8 cellular contexts compared by ENCODE assay signal in the genomic region with DNA sequence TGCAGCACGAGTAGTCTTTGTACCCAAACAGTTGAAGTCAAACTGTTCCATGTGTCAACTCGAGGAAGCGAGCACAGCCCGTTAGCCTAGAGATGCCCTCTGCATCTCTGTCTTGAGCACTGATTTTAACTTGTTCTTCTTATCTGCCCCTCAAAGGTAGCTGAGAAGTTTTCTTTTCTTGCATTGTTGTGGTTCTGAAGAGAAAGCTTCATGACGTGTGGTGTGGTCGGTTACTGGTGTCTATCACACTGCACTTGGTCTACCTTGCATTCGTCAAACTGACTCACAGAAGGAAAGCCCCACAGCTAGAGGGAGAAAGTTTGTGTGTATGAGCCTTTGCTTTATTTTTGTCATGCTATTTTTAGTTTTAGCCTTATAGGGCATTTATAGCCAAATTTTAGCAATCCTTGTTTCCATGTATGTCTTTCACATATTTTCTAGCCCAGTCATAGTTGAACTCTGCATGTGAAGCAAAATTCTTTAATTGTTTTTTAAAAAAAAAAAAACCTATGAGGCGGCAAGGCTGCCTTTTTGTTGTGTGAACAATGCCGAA.
DNase-seq lines count a peak whose midpoint lies in the region; ATAC-seq, FAIRE-seq and TF ChIP-seq lines count a peak whose summit lies in the region.

No MANE protein-coding gene starts in this region.

- H3K4me3 ChIP-seq in PC-3 (ENCODE audit: low read length) (peak overlapping the region; percentile 22; the same call in 1 of the 2 replicates), dorsolateral prefrontal cortex (no peak overlapping the region), kidney (ENCODE audit: low read length in 2 of 2) (no peak overlapping the region)

- no peak for FAIRE-seq in kidney (lab: Jason Lieb, UNC)

- CTCF ChIA-PET in PC-3 (lab: Charles Lee) = interaction anchor here (0.6 kb wide), 1 partner anchor 80 kb away, joined by 5 read pairs; no protein-coding TSS in a partner anchor

- peak overlapping the region; percentile 75 for H3K4me2 ChIP-seq in PC-3 (ENCODE audit: low read length)

- POLR2A ChIA-PET in PC-3 (lab: Charles Lee; ENCODE audit: unreplicated experiment) = interaction anchor here (0.6 kb wide), 1 partner anchor 614 kb away, joined by 3 read pairs; no protein-coding TSS in a partner anchor

- H3F3A ChIP-seq in PC-3 (ENCODE audit: low read length, unreplicated experiment) = peaks cover 3% of the 10 kb centered on the region

- no peak overlapping the region for H2AFZ ChIP-seq in PC-3 (ENCODE audit: low read length)

- DNase-seq in GM04504 (ENCODE audit: low read depth) = peak; percentile 52
- peak; percentile 92 for DNase-seq in PC-3
- peak; percentile 68 for DNase-seq in stimulated activated CD8-positive, alpha-beta memory T cell treated with anti-CD3 and anti-CD28 coated beads, Interleukin-4, amount 100 ng/mL, for 48 hours
- DNase-seq in dorsolateral prefrontal cortex = no peak
- no peak for DNase-seq in GM19238 (ENCODE audit: insufficient read length, low spot score)
- no peak for DNase-seq in kidney

- peak; percentile 92 for ATAC-seq in GM21786 (IDR thresholded peaks at IDR 0.05; ENCODE audit: unreplicated experiment)
- peak; percentile 75 for ATAC-seq in PC-3
- peak; percentile 48 for ATAC-seq in esophagus mucosa

- H3K4me1 ChIP-seq in PC-3 (ENCODE audit: insufficient read depth, low read length) = peaks cover 74% of the 10 kb centered on the region
- H3K4me1 ChIP-seq in kidney (ENCODE audit: control insufficient read depth in 1 of 2, insufficient read depth in 1 of 2, low read depth in 1 of 2, low read length in 2 of 2) = no peaks in the 10 kb centered on the region

- no peaks in the 10 kb centered on the region for H4K20me1 ChIP-seq in PC-3 (ENCODE audit: low read length)

- H3K9me3 ChIP-seq in PC-3 (ENCODE audit: low read length) (no peaks in the 10 kb centered on the region), kidney (ENCODE audit: control insufficient read depth in 1 of 2, low read length in 2 of 2) (no peaks in the 10 kb centered on the region)

- peaks cover 4% of the 10 kb centered on the region; the same call in 1 of the 2 replicates for H3K36me3 ChIP-seq in PC-3 (ENCODE audit: low read depth, low read length)
- H3K36me3 ChIP-seq in kidney (ENCODE audit: control insufficient read depth in 1 of 2, insufficient read depth in 2 of 2, low read length in 2 of 2) = no peaks in the 10 kb centered on the region

- H3K27me3 ChIP-seq in PC-3 (ENCODE audit: low read length) = no peaks in the 10 kb centered on the region
- H3K27me3 ChIP-seq in dorsolateral prefrontal cortex = no peaks in the 10 kb centered on the region

- peaks cover 41% of the 10 kb centered on the region for H3K79me2 ChIP-seq in PC-3 (ENCODE audit: low read length)

- H3K9ac ChIP-seq in PC-3 (ENCODE audit: low read length) (peak overlapping the region; percentile 83), kidney (ENCODE audit: low read length in 2 of 2) (no peak overlapping the region)

- BruUV-seq in PC-3 (replicated peaks; lab: Mats Ljungman, UMichigan) = no TSS peak

- intact Hi-C loops in PC-3 (cut with micrococcal nuclease) = loop anchor here (1.0 to 10.0 kb wide), 5 partner anchors 20 to 466 kb away; no protein-coding TSS in a partner anchor
- intact Hi-C loops in dorsolateral prefrontal cortex (cut with DNase I) = loop anchor here in 1 of 2 donors (10.0 kb wide), 1 partner anchor 716 kb away; no protein-coding TSS in a partner anchor
- intact Hi-C loops in kidney (cut with DNase I) = loop anchor here (10.0 kb wide), 1 partner anchor 716 kb away; no protein-coding TSS in a partner anchor

- H3K27ac ChIP-seq in PC-3 (ENCODE audit: low read length) = peak overlapping the region; percentile 96
- peak overlapping the region in 4 of 59 donors; percentile 1 to 47 (median 16) for H3K27ac ChIP-seq in dorsolateral prefrontal cortex
- no peak overlapping the region for H3K27ac ChIP-seq in kidney (ENCODE audit: low read depth in 2 of 2, low read length in 2 of 2)

- no peaks in the 10 kb centered on the region for H3K9me2 ChIP-seq in PC-3 (replicated peaks; ENCODE audit: low read length)

- TF ChIP-seq CTCF in PC-3 (conservative IDR thresholded peaks at IDR 0.05; ENCODE audit: low read depth, low read length) (no peak; the same call in 1 of the 2 replicates), dorsolateral prefrontal cortex (IDR thresholded peaks at IDR 0.05 in 54 of 56, conservative IDR thresholded peaks at IDR 0.05 in 2 of 56; ENCODE audit: low read depth in 1 of 56, partially characterized antibody in 56 of 56) (no peak), kidney (IDR thresholded peaks at IDR 0.05; ENCODE audit: borderline replicate concordance, extremely low read depth, insufficient read depth) (no peak)

Comparison
In these comparisons a context has a peak if more than half of its experiments do, and no peak if none do; other contexts are left out.
1. DNase-seq: peak in GM04504 (single experiment), PC-3 (single experiment) and stimulated activated CD8-positive, alpha-beta memory T cell treated with anti-CD3 and anti-CD28 coated beads, Interleukin-4, amount 100 ng/mL, for 48 hours (single experiment); none in dorsolateral prefrontal cortex (0 of 10), GM19238 (single experiment) and kidney (single experiment).
2. Peak in every context shown above with its lines, with median percentiles within 50 percentile points of each other: ATAC-seq.